Comparison of ENCODE assay signal across 8 cellular contexts in genomic region chr2:168912466-168913170, GRCh38. TPM values are rescaled to one million over a fixed set of nuclear protein-coding genes. Genes with fewer than 3 reads are reported as not detected.
DNase-seq lines count a peak whose midpoint lies in the region; ATAC-seq and TF ChIP-seq lines count a peak whose summit lies in the region.

No MANE protein-coding gene starts in this region.

- H3K27ac ChIP-seq in endodermal cell (ENCODE audit: low read depth, low read length) = no peak overlapping the region

- POLR2A ChIA-PET in naive thymus-derived CD8-positive, alpha-beta T cell (lab: Charles Lee) = no interaction called here

- H3K27me3 Mint-ChIP-seq in endodermal cell (ENCODE audit: insufficient read depth) = peaks cover 22% of the 10 kb centered on the region
- peaks cover 15 to 34% (median 20%) of the 10 kb centered on the region in 5 donors for H3K27me3 Mint-ChIP-seq in naive thymus-derived CD8-positive, alpha-beta T cell

- H3K36me3 Mint-ChIP-seq in endodermal cell (ENCODE audit: low read depth) = no peaks in the 10 kb centered on the region
- peaks cover 0 to 3% (median 0%) of the 10 kb centered on the region in 3 donors for H3K36me3 Mint-ChIP-seq in naive thymus-derived CD8-positive, alpha-beta T cell

- H3K9ac ChIP-seq in endodermal cell (ENCODE audit: extremely low read depth, low read length, poor library complexity, severe bottlenecking) = no peak overlapping the region

- 66 to 85% methylated on average over 17 to 20 of the region's 20 CpGs for WGBS in endodermal cell (ENCODE audit: insufficient coverage in 1 of 2, insufficient read length in 1 of 2), 2 experiments

- no peaks in the 10 kb centered on the region for H3K4me1 ChIP-seq in endodermal cell (ENCODE audit: control insufficient read depth, insufficient read depth, low read length)

- no peak overlapping the region for H3K4me3 ChIP-seq in endodermal cell (ENCODE audit: low read length)

- no peak for TF ChIP-seq CTCF in endodermal cell (conservative IDR thresholded peaks at IDR 0.05)

- H3K9me3 ChIP-seq in endodermal cell (ENCODE audit: control insufficient read depth, low read length) = peaks cover 12% of the 10 kb centered on the region

- DNase-seq in DMS53 treated with DMSO at 0.1 percent for 48 hours (lab: John Stamatoyannopoulos, UW; ENCODE audit: unreplicated experiment) = peak; percentile 26
- DNase-seq in NCI-H748 treated with DMSO at 0.1 percent for 48 hours (lab: John Stamatoyannopoulos, UW) = peak; percentile 61
- DNase-seq in endodermal cell = peak; percentile 75
- DNase-seq in naive thymus-derived CD8-positive, alpha-beta T cell = no peak
- no peak for DNase-seq in HT-29 (ENCODE audit: low spot score)

- peak overlapping the region; percentile 44 for H3K4me3 Mint-ChIP-seq in endodermal cell
- H3K4me3 Mint-ChIP-seq in naive thymus-derived CD8-positive, alpha-beta T cell = peak overlapping the region in 9 of 10 donors; percentile 3 to 58 (median 39)

- peaks cover 9% of the 10 kb centered on the region for H3K9me3 Mint-ChIP-seq in endodermal cell
- H3K9me3 Mint-ChIP-seq in naive thymus-derived CD8-positive, alpha-beta T cell = peaks cover 0 to 12% (median 6%) of the 10 kb centered on the region in 9 donors

- H3K36me3 ChIP-seq in endodermal cell (ENCODE audit: control insufficient read depth, insufficient read depth, low read length) = no peaks in the 10 kb centered on the region

- peak in 1 of 2 donors; percentile 39 for ATAC-seq in naive thymus-derived CD8-positive, alpha-beta T cell
- ATAC-seq in HG02852 (IDR thresholded peaks at IDR 0.05; ENCODE audit: unreplicated experiment) = no peak
- no peak for ATAC-seq in GM18867 (IDR thresholded peaks at IDR 0.05; ENCODE audit: unreplicated experiment)
- ATAC-seq in HG02571 (IDR thresholded peaks at IDR 0.05; ENCODE audit: unreplicated experiment) = no peak

- H3K4me1 Mint-ChIP-seq in endodermal cell = peaks cover 31% of the 10 kb centered on the region
- peaks cover 3 to 12% (median 5%) of the 10 kb centered on the region in 4 donors for H3K4me1 Mint-ChIP-seq in naive thymus-derived CD8-positive, alpha-beta T cell

- H3K27me3 ChIP-seq in endodermal cell (ENCODE audit: control insufficient read depth, insufficient read depth, low read length, poor library complexity, severe bottlenecking) = peaks cover 13% of the 10 kb centered on the region

- no peak overlapping the region for H3K27ac Mint-ChIP-seq in endodermal cell
- H3K27ac Mint-ChIP-seq in naive thymus-derived CD8-positive, alpha-beta T cell = no peak overlapping the region

RNA-seq across cellular contexts. Expression of gene G6PC2, which starts 11.5 kb away (rescaled TPM):
- not detected for total RNA-seq in endodermal cell
- not detected for polyA plus RNA-seq in endodermal cell (2013, experiment 1 of 2)
- polyA plus RNA-seq in endodermal cell (2013, experiment 2 of 2) = not detected
- not detected for total RNA-seq in naive thymus-derived CD8-positive, alpha-beta T cell
- not detected for polyA plus RNA-seq in naive thymus-derived CD8-positive, alpha-beta T cell
- total RNA-seq in HT-29 (2014; rRNA removed; shearing (Covaris generic)) = not detected in 2 replicates

RNA-seq across cellular contexts. Expression of gene SPC25, which starts 22.4 kb away (rescaled TPM):
- 10 to 100 TPM; 22.4 to 57.8 TPM for total RNA-seq in endodermal cell
- polyA plus RNA-seq in endodermal cell (2013, experiment 1 of 2) = 47.2 TPM
- polyA plus RNA-seq in endodermal cell (2013, experiment 2 of 2) = 45.0 TPM
- under 1 TPM in 1 of 2 experiments, not detected in 1; 0.26 TPM for total RNA-seq in naive thymus-derived CD8-positive, alpha-beta T cell
- polyA plus RNA-seq in naive thymus-derived CD8-positive, alpha-beta T cell = not detected
- 7.0 and 7.9 TPM in 2 replicates for total RNA-seq in HT-29 (2014; rRNA removed; shearing (Covaris generic))

Comparison
In these comparisons a context has a peak if more than half of its experiments do, and no peak if none do; other contexts are left out.
1. DNase-seq: peak in DMS53 treated with DMSO at 0.1 percent for 48 hours (single experiment), NCI-H748 treated with DMSO at 0.1 percent for 48 hours (single experiment) and endodermal cell (single experiment); none in naive thymus-derived CD8-positive, alpha-beta T cell (0 of 10) and HT-29 (single experiment).